ENCODE assay signal across 28 cellular contexts in genomic region chr1:29310616-29311180, GRCh38.
DNase-seq lines count a peak whose midpoint lies in the region; ATAC-seq and TF ChIP-seq lines count a peak whose summit lies in the region.
"Had no signal": no experiment of that assay in that cellular context is flagged by ENCODE, and none has a peak within 500 bp of the region (broad histone marks: within the 10 kb centered on the region; RNA-seq: fewer than 3 reads in every experiment).

No MANE protein-coding gene starts in this region.

- H3K4me1 ChIP-seq in HEK293 (ENCODE audit: control insufficient read depth, insufficient read depth, low read length) (no peaks in the 10 kb centered on the region), lower lobe of right lung (no peaks in the 10 kb centered on the region)
- H3K4me1 ChIP-seq: ascending aorta; BLaER1 treated with 17β-estradiol and CSF1 and Interleukin-3, amounts not matched to agents 10 nM and 100 nM; Caco-2; pancreas; SJCRH30 had no signal

- H3K27me3 ChIP-seq in lower lobe of right lung (ENCODE audit: low read depth), result no peaks in the 10 kb centered on the region
- H3K27me3 ChIP-seq: ascending aorta; BLaER1 treated with 17β-estradiol and CSF1 and Interleukin-3, amounts not matched to agents 10 nM and 100 nM; cardiac muscle cell; pancreas; SJCRH30 had no signal

- H3K9me3 ChIP-seq in HEK293 (ENCODE audit: control insufficient read depth, insufficient read depth, low read depth, low read length) (no peaks in the 10 kb centered on the region), lower lobe of right lung (no peaks in the 10 kb centered on the region)
- H3K9me3 ChIP-seq: ascending aorta; BLaER1 treated with 17β-estradiol and CSF1 and Interleukin-3, amounts not matched to agents 10 nM and 100 nM; Caco-2; pancreas; SJCRH30 had no signal

- CTCF ChIA-PET in HEK293 (lab: Yijun Ruan, JAX), result no interaction called here

- peak; percentile 42 for DNase-seq in DMS 273 treated with DMSO at 0.1 percent for 48 hours (lab: John Stamatoyannopoulos, UW)
- DNase-seq in NCI-H82 (lab: John Stamatoyannopoulos, UW), result peak; percentile 92
- peak; percentile 21 for DNase-seq in lower lobe of right lung
- no peak for DNase-seq in activated naive CD8-positive, alpha-beta T cell treated with anti-CD3 and anti-CD28 coated beads, Interleukin-2, amount 50 U/mL, for 24 hours
- no peak for DNase-seq in NCI-H1436 (lab: John Stamatoyannopoulos, UW)
- no peak for DNase-seq in cerebellar nuclear complex (lab: John Stamatoyannopoulos, UW)
- DNase-seq: activated CD4-positive, alpha-beta T cell treated with anti-CD3 and anti-CD28 coated beads, Interleukin-2, amount 50 U/mL, for 1 hour; activated CD4-positive, CD25-positive, alpha-beta regulatory T cell; activated CD8-positive, alpha-beta memory T cell treated with anti-CD3 and anti-CD28 coated beads, Interleukin-2, amount 10 ng/mL, durations not matched to agents 7 days and 5 days; activated gamma-delta T cell; activated T-cell treated with anti-CD3 and anti-CD28 coated beads, Interleukin-2, amount 50 U/mL, for 4 hours; Caco-2; effector memory CD8-positive, alpha-beta T cell; left colon; mammary epithelial cell; NCI-H526; pancreas; RPMI8226; SJCRH30; stimulated activated naive CD4-positive, alpha-beta T cell had no signal

- no peaks in the 10 kb centered on the region for H3K4me1 Mint-ChIP-seq in activated naive CD8-positive, alpha-beta T cell treated with anti-CD3 and anti-CD28 coated beads, Interleukin-2, amount 50 U/mL, for 24 hours
- H3K4me1 Mint-ChIP-seq: activated CD8-positive, alpha-beta memory T cell treated with anti-CD3 and anti-CD28 coated beads, Interleukin-2, amount 10 ng/mL, durations not matched to agents 7 days and 5 days; activated naive CD8-positive, alpha-beta T cell treated with anti-CD3 and anti-CD28 coated beads, Interleukin-2, amount 10 ng/mL, durations not matched to agents 7 days and 5 days had no signal

- H3K36me3 Mint-ChIP-seq in activated naive CD8-positive, alpha-beta T cell treated with anti-CD3 and anti-CD28 coated beads, Interleukin-2, amount 50 U/mL, for 24 hours (ENCODE audit: low read depth), result no peaks in the 10 kb centered on the region
- H3K36me3 Mint-ChIP-seq: activated CD8-positive, alpha-beta memory T cell treated with anti-CD3 and anti-CD28 coated beads, Interleukin-2, amount 10 ng/mL, durations not matched to agents 7 days and 5 days; activated naive CD8-positive, alpha-beta T cell treated with anti-CD3 and anti-CD28 coated beads, Interleukin-2, amount 10 ng/mL, durations not matched to agents 7 days and 5 days had no signal

- TF ChIP-seq CTCF in HEK293 (tag by site-specific recombination; IDR thresholded peaks at IDR 0.05), result no peak
- TF ChIP-seq CTCF in lower lobe of right lung (IDR thresholded peaks at IDR 0.05), result no peak

- H3K36me3 ChIP-seq in HEK293 (ENCODE audit: control insufficient read depth in 2 of 2, insufficient read depth in 1 of 2, low read length in 2 of 2) (peaks cover 0 to 74% of the 10 kb centered on the region in 2 experiments; a peak in 2 of 3 replicates), lower lobe of right lung (peaks cover 50% of the 10 kb centered on the region)
- H3K36me3 ChIP-seq: BLaER1 treated with 17β-estradiol and CSF1 and Interleukin-3, amounts not matched to agents 10 nM and 100 nM; cardiac muscle cell; pancreas; SJCRH30 had no signal

- no peak overlapping the region for H3K4me3 Mint-ChIP-seq in activated naive CD8-positive, alpha-beta T cell treated with anti-CD3 and anti-CD28 coated beads, Interleukin-2, amount 50 U/mL, for 24 hours
- H3K4me3 Mint-ChIP-seq: activated CD8-positive, alpha-beta memory T cell treated with anti-CD3 and anti-CD28 coated beads, Interleukin-2, amount 10 ng/mL, durations not matched to agents 7 days and 5 days; activated naive CD8-positive, alpha-beta T cell treated with anti-CD3 and anti-CD28 coated beads, Interleukin-2, amount 10 ng/mL, durations not matched to agents 7 days and 5 days; activated T-cell treated with anti-CD3 and anti-CD28 coated beads, Interleukin-2, amount 50 U/mL, for 4 hours; effector memory CD8-positive, alpha-beta T cell; T-helper 1 cell treated with Interleukin-12 subunit alpha and Interleukin-12 subunit beta and Interleukin-4 antibody, amounts not matched to agents 30 μg/mL and 1 μg/mL, for 36 hours; type B pancreatic cell had no signal

- H3K27ac ChIP-seq in HEK293 (ENCODE audit: extremely low read depth, low read depth, low read length) (no peak overlapping the region), lower lobe of right lung (no peak overlapping the region)
- H3K27ac ChIP-seq: ascending aorta; BLaER1 treated with 17β-estradiol and CSF1 and Interleukin-3, amounts not matched to agents 10 nM and 100 nM; cardiac muscle cell; pancreas; SJCRH30; skin epidermis had no signal

- intact Hi-C loops in lower lobe of right lung (cut with DNase I), result no loop called here

- POLR2A ChIA-PET in HEK293 (lab: Yijun Ruan, JAX), result no interaction called here

- H3K4me3 ChIP-seq in HEK293 (ENCODE audit: low read depth, low read length) (no peak overlapping the region), lower lobe of right lung (no peak overlapping the region)
- H3K4me3 ChIP-seq: ascending aorta; BLaER1 treated with 17β-estradiol and CSF1 and Interleukin-3, amounts not matched to agents 10 nM and 100 nM; cardiac muscle cell; pancreas; SJCRH30; skin epidermis had no signal

- no peak overlapping the region for H3K27ac Mint-ChIP-seq in activated naive CD8-positive, alpha-beta T cell treated with anti-CD3 and anti-CD28 coated beads, Interleukin-2, amount 50 U/mL, for 24 hours
- H3K27ac Mint-ChIP-seq: activated CD8-positive, alpha-beta memory T cell treated with anti-CD3 and anti-CD28 coated beads, Interleukin-2, amount 10 ng/mL, durations not matched to agents 7 days and 5 days; activated naive CD8-positive, alpha-beta T cell treated with anti-CD3 and anti-CD28 coated beads, Interleukin-2, amount 10 ng/mL, durations not matched to agents 7 days and 5 days; effector memory CD8-positive, alpha-beta T cell; T-helper 1 cell treated with Interleukin-12 subunit alpha and Interleukin-12 subunit beta and Interleukin-4 antibody, amounts not matched to agents 30 μg/mL and 1 μg/mL, for 36 hours; type B pancreatic cell had no signal

- no peaks in the 10 kb centered on the region for H3K27me3 Mint-ChIP-seq in activated naive CD8-positive, alpha-beta T cell treated with anti-CD3 and anti-CD28 coated beads, Interleukin-2, amount 50 U/mL, for 24 hours
- H3K27me3 Mint-ChIP-seq: activated CD8-positive, alpha-beta memory T cell treated with anti-CD3 and anti-CD28 coated beads, Interleukin-2, amount 10 ng/mL, durations not matched to agents 7 days and 5 days; activated naive CD8-positive, alpha-beta T cell treated with anti-CD3 and anti-CD28 coated beads, Interleukin-2, amount 10 ng/mL, durations not matched to agents 7 days and 5 days; effector memory CD8-positive, alpha-beta T cell; type B pancreatic cell had no signal

- no peaks in the 10 kb centered on the region for H3K9me3 Mint-ChIP-seq in activated naive CD8-positive, alpha-beta T cell treated with anti-CD3 and anti-CD28 coated beads, Interleukin-2, amount 50 U/mL, for 24 hours
- H3K9me3 Mint-ChIP-seq: activated naive CD8-positive, alpha-beta T cell treated with anti-CD3 and anti-CD28 coated beads, Interleukin-2, amount 10 ng/mL, durations not matched to agents 7 days and 5 days; activated T-cell treated with anti-CD3 and anti-CD28 coated beads, Interleukin-2, amount 50 U/mL, for 4 hours; effector memory CD8-positive, alpha-beta T cell; T-helper 1 cell treated with Interleukin-12 subunit alpha and Interleukin-12 subunit beta and Interleukin-4 antibody, amounts not matched to agents 30 μg/mL and 1 μg/mL, for 36 hours; type B pancreatic cell had no signal

- no peak for ATAC-seq in lower lobe of right lung
- ATAC-seq in activated naive CD8-positive, alpha-beta T cell treated with anti-CD3 and anti-CD28 coated beads, Interleukin-2, amount 50 U/mL, for 24 hours, result no peak
- ATAC-seq: activated CD8-positive, alpha-beta memory T cell treated with anti-CD3 and anti-CD28 coated beads, Interleukin-2, amount 10 ng/mL, durations not matched to agents 7 days and 5 days; activated T-cell treated with anti-CD3 and anti-CD28 coated beads, Interleukin-2, amount 50 U/mL, for 4 hours; effector memory CD8-positive, alpha-beta T cell; left colon; pancreas had no signal

TF ChIP-seq in HEK293, 187 proteins besides CTCF, POLR2A, EP300 and RAD21 (continues in another document):
- TF ChIP-seq TSHZ1 (tag by site-specific recombination; IDR thresholded peaks at IDR 0.05; ENCODE audit: borderline replicate concordance), result no peak
- TF ChIP-seq ZNF140 (tag by site-specific recombination; IDR thresholded peaks at IDR 0.05), result no peak
- TF ChIP-seq ZNF529 (tag by site-specific recombination; IDR thresholded peaks at IDR 0.05; ENCODE audit: insufficient replicate concordance), result no peak

Comparison
In these comparisons a context has a peak if more than half of its experiments do, and no peak if none do; other contexts are left out.
1. DNase-seq: peak in DMS 273 treated with DMSO at 0.1 percent for 48 hours (single experiment), NCI-H82 (single experiment) and lower lobe of right lung (single experiment); none in activated naive CD8-positive, alpha-beta T cell treated with anti-CD3 and anti-CD28 coated beads, Interleukin-2, amount 50 U/mL, for 24 hours (single experiment), NCI-H1436 (single experiment) and cerebellar nuclear complex (0 of 2).